Comparison of ENCODE assay signal across 9 cellular contexts in genomic region chr1:196317535-196318522, GRCh38.
DNase-seq lines count a peak whose midpoint lies in the region; ATAC-seq and TF ChIP-seq lines count a peak whose summit lies in the region.
"Had no signal": no experiment of that assay in that cellular context is flagged by ENCODE, and none has a peak within 500 bp of the region (broad histone marks: within the 10 kb centered on the region; RNA-seq: fewer than 3 reads in every experiment).

No MANE protein-coding gene starts in this region.

- no peaks in the 10 kb centered on the region for H3K27me3 ChIP-seq in BE2C
- no peaks in the 10 kb centered on the region for H3K27me3 ChIP-seq in HCT116 (ENCODE audit: insufficient read depth, low read length)
- H3K27me3 ChIP-seq in PC-3 (ENCODE audit: low read length), result no peaks in the 10 kb centered on the region
- H3K27me3 ChIP-seq in smooth muscle cell (ENCODE audit: low read depth), result no peaks in the 10 kb centered on the region

- POLR2A ChIA-PET in HCT116 (lab: Charles Lee) (no interaction called here), PC-3 (lab: Charles Lee; ENCODE audit: unreplicated experiment) (no interaction called here)

- peak overlapping the region; percentile 34 for H2AFZ ChIP-seq in HCT116 (ENCODE audit: low read depth, low read length, poor library complexity, severe bottlenecking)
- H2AFZ ChIP-seq in PC-3 (ENCODE audit: low read length), result no peak overlapping the region
- H2AFZ ChIP-seq in smooth muscle cell (ENCODE audit: low read depth), result no peak overlapping the region

- 71% methylated on average over 8 of the region's 8 CpGs for WGBS in smooth muscle cell (ENCODE audit: low lambda C conversion rate)

- TF ChIP-seq POLR2A in HCT116 (IDR thresholded peaks at IDR 0.05; ENCODE audit: borderline replicate concordance, extremely low read depth, insufficient read depth, insufficient read length), result no peak

- H3K9me3 ChIP-seq in BE2C (no peaks in the 10 kb centered on the region), HCT116 (ENCODE audit: control insufficient read depth in 1 of 2, insufficient read depth in 1 of 2, low read depth in 1 of 2, low read length in 2 of 2) (no peaks in the 10 kb centered on the region), PC-3 (ENCODE audit: low read length) (no peaks in the 10 kb centered on the region), smooth muscle cell (replicated peaks; ENCODE audit: low read depth) (no peaks in the 10 kb centered on the region)

- H3F3A ChIP-seq in PC-3 (ENCODE audit: low read length, unreplicated experiment), result no peaks in the 10 kb centered on the region
- H3F3A ChIP-seq in smooth muscle cell (ENCODE audit: low read depth), result no peaks in the 10 kb centered on the region

- H3K9ac ChIP-seq in HCT116 (ENCODE audit: low read length) (no peak overlapping the region), PC-3 (ENCODE audit: low read length) (no peak overlapping the region), smooth muscle cell (ENCODE audit: low read depth) (no peak overlapping the region)

- peak; percentile 49 for DNase-seq in BE2C
- peak; percentile 32 for DNase-seq in HCT116 (ENCODE audit: low read depth, low spot score)
- peak; percentile 49 for DNase-seq in PC-3
- peak; percentile 41 for DNase-seq in fibroblast of gingiva (ENCODE audit: low read depth)
- no peak for DNase-seq in smooth muscle cell (lab: John Stamatoyannopoulos, UW; ENCODE audit: unreplicated experiment)
- no peak for DNase-seq in DMS79 treated with DMSO at 0.1 percent for 48 hours (lab: John Stamatoyannopoulos, UW)
- DNase-seq in stimulated activated CD8-positive, alpha-beta memory T cell treated with anti-CD3 and anti-CD28 coated beads, Interleukin-4, amount 100 ng/mL, for 48 hours, result no peak

- H4K20me1 ChIP-seq in HCT116 (ENCODE audit: insufficient read depth), result no peaks in the 10 kb centered on the region
- H4K20me1 ChIP-seq in PC-3 (ENCODE audit: low read length), result no peaks in the 10 kb centered on the region
- no peaks in the 10 kb centered on the region for H4K20me1 ChIP-seq in smooth muscle cell (ENCODE audit: low read depth)

- BruUV-seq in HCT116 (replicated peaks; lab: Mats Ljungman, UMichigan) (no TSS peak), PC-3 (replicated peaks; lab: Mats Ljungman, UMichigan) (no TSS peak)

- TF ChIP-seq RAD21 in HCT116 (IDR thresholded peaks at IDR 0.05; ENCODE audit: low read depth), result peak; percentile 72

- H3K4me1 ChIP-seq in BE2C, result no peaks in the 10 kb centered on the region
- H3K4me1 ChIP-seq in HCT116 (ENCODE audit: control insufficient read depth in 1 of 2, insufficient read depth in 2 of 2, low read length in 2 of 2), result no peaks in the 10 kb centered on the region
- H3K4me1 ChIP-seq in PC-3 (ENCODE audit: insufficient read depth, low read length), result no peaks in the 10 kb centered on the region
- H3K4me1 ChIP-seq in smooth muscle cell (ENCODE audit: low read depth), result no peaks in the 10 kb centered on the region

- H3K79me2 ChIP-seq in HCT116 (ENCODE audit: insufficient read depth, low read length) (no peaks in the 10 kb centered on the region), PC-3 (ENCODE audit: low read length) (no peaks in the 10 kb centered on the region), smooth muscle cell (ENCODE audit: low read depth) (no peaks in the 10 kb centered on the region)

- no peak overlapping the region for H3K27ac ChIP-seq in HCT116 (ENCODE audit: low read depth, low read length)
- no peak overlapping the region for H3K27ac ChIP-seq in PC-3 (ENCODE audit: low read length)
- no peak overlapping the region for H3K27ac ChIP-seq in smooth muscle cell (ENCODE audit: low read depth)
- H3K27ac ChIP-seq: HL-60 had no signal

- TF ChIP-seq CTCF in BE2C (IDR thresholded peaks at IDR 0.05; ENCODE audit: low read depth, low read length), result peak; percentile 85
- TF ChIP-seq CTCF in HCT116 (IDR thresholded peaks at IDR 0.05 in 2 of 3, conservative IDR thresholded peaks at IDR 0.05 in 1 of 3; ENCODE audit: borderline replicate concordance in 1 of 3, insufficient read depth in 1 of 3, low read depth in 2 of 3, low read length in 2 of 3), result peak; percentile 36 to 70 (median 68); a peak in 5 of 6 replicates
- TF ChIP-seq CTCF in PC-3 (conservative IDR thresholded peaks at IDR 0.05; ENCODE audit: low read depth, low read length), result peak; percentile 64
- peak; percentile 66 for TF ChIP-seq CTCF in smooth muscle cell (IDR thresholded peaks at IDR 0.05; ENCODE audit: borderline replicate concordance, insufficient read depth, poor library complexity, severe bottlenecking)

- no peak overlapping the region for H3K4me3 ChIP-seq in BE2C (ENCODE audit: low read depth, low read length)
- no peak overlapping the region for H3K4me3 ChIP-seq in HCT116 (replicated peaks in 1 of 2; ENCODE audit: low read depth in 1 of 2, low read length in 2 of 2)
- H3K4me3 ChIP-seq in PC-3 (ENCODE audit: low read length), result no peak overlapping the region
- no peak overlapping the region for H3K4me3 ChIP-seq in smooth muscle cell

- RAD21 ChIA-PET in HCT116 (lab: Charles Lee; ENCODE audit: low non-redundant PET in 1 of 2, low total read pairs in 2 of 2, uncharacterized antibody in 2 of 2, unreplicated experiment in 2 of 2), result no interaction called here

- intact Hi-C loops in HCT116 (cut with micrococcal nuclease) (loop anchor here (1.0 kb wide), 1 partner anchor 343 kb away; no protein-coding TSS in a partner anchor), PC-3 (cut with micrococcal nuclease) (loop anchor here (1.0 to 5.0 kb wide), 2 partner anchors 39 to 343 kb away; no protein-coding TSS in a partner anchor)

- H3K4me2 ChIP-seq in HCT116 (ENCODE audit: low read length), result no peak overlapping the region
- no peak overlapping the region for H3K4me2 ChIP-seq in PC-3 (ENCODE audit: low read length)
- H3K4me2 ChIP-seq in smooth muscle cell, result no peak overlapping the region

- H3K36me3 ChIP-seq in BE2C, result no peaks in the 10 kb centered on the region
- H3K36me3 ChIP-seq in HCT116 (ENCODE audit: control insufficient read depth in 1 of 2, insufficient read depth in 2 of 2, low read length in 2 of 2), result no peaks in the 10 kb centered on the region
- no peaks in the 10 kb centered on the region for H3K36me3 ChIP-seq in PC-3 (ENCODE audit: low read depth, low read length)
- no peaks in the 10 kb centered on the region for H3K36me3 ChIP-seq in smooth muscle cell (ENCODE audit: low read depth)

- peak; percentile 66; the same call in 1 of the 2 replicates for ATAC-seq in HCT116
- ATAC-seq in PC-3, result no peak
- no peak for ATAC-seq in HG02678 (IDR thresholded peaks at IDR 0.05; ENCODE audit: unreplicated experiment)

- H3K9me2 ChIP-seq in HCT116 (ENCODE audit: insufficient read depth) (no peaks in the 10 kb centered on the region), PC-3 (replicated peaks; ENCODE audit: low read length) (no peaks in the 10 kb centered on the region)

- CTCF ChIA-PET in HCT116 (lab: Charles Lee), result interaction anchor here (1.0 to 1.5 kb wide), 3 partner anchors 12 to 343 kb away, joined by 3 to 5 read pairs (median 3); no protein-coding TSS in a partner anchor
- CTCF ChIA-PET in PC-3 (lab: Charles Lee), result interaction anchor here (0.6 kb wide), 1 partner anchor 63 kb away, joined by 4 read pairs; no protein-coding TSS in a partner anchor

TF ChIP-seq in HCT116, 20 proteins besides CTCF, POLR2A, EP300 and RAD21:
- TF ChIP-seq EGR1 (IDR thresholded peaks at IDR 0.05; ENCODE audit: low read depth) (no peak), SIN3A (IDR thresholded peaks at IDR 0.05; ENCODE audit: low read depth) (no peak), ATF3 (IDR thresholded peaks at IDR 0.05) (no peak), JUND (IDR thresholded peaks at IDR 0.05) (no peak), ZNF274 (IDR thresholded peaks at IDR 0.05; ENCODE audit: low read depth, low read length) (no peak), REST (IDR thresholded peaks at IDR 0.05; ENCODE audit: low read depth) (no peak), YY1 (IDR thresholded peaks at IDR 0.05; ENCODE audit: extremely low read depth, insufficient replicate concordance, low read depth, low read length) (no peak), EZH2 (IDR thresholded peaks at IDR 0.05) (no peak), ELF1 (IDR thresholded peaks at IDR 0.05; ENCODE audit: borderline replicate concordance, low read depth) (no peak), CBX3 (IDR thresholded peaks at IDR 0.05; ENCODE audit: low read depth) (no peak), POLR2AphosphoS5 (IDR thresholded peaks at IDR 0.05; ENCODE audit: low read depth, low read length) (no peak), SRF (IDR thresholded peaks at IDR 0.05; ENCODE audit: low read depth) (no peak), MAX (IDR thresholded peaks at IDR 0.05) (no peak)

Comparison
In these comparisons a context has a peak if more than half of its experiments do, and no peak if none do; other contexts are left out.
1. DNase-seq: peak in BE2C (single experiment), HCT116 (single experiment), PC-3 (single experiment) and fibroblast of gingiva (single experiment); none in smooth muscle cell (single experiment), DMS79 treated with DMSO at 0.1 percent for 48 hours (single experiment) and stimulated activated CD8-positive, alpha-beta memory T cell treated with anti-CD3 and anti-CD28 coated beads, Interleukin-4, amount 100 ng/mL, for 48 hours (single experiment).
2. Peak in every context shown above with its lines, with median percentiles within 50 percentile points of each other: CTCF ChIP-seq.